In the genomic region with DNA sequence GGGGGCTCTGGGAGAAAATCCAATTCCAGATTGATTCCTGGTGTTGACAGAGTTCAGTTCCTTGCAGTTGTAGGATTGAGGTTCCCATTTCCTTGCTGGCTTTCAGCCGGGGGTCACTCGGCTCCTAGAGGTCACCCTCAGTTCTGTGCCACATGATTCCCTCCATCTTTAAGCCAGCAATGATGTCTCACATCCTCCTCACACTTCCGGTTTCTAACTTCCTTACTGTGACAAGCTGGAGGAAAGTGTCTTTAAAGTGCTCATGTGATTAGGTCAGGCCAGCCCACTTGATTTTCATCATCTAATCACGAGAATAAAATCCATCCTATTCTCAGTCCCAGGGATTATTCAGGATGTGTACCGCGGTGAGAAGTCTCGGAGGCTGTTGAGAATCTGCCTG, we compare ENCODE assay signal across 19 cellular contexts. TPM values are rescaled to one million over a fixed set of nuclear protein-coding genes. Genes with fewer than 3 reads are reported as not detected.
DNase-seq lines count a peak whose midpoint lies in the region; ATAC-seq, FAIRE-seq and TF ChIP-seq lines count a peak whose summit lies in the region.
"Had no signal": no experiment of that assay in that cellular context is flagged by ENCODE, and none has a peak within 500 bp of the region (broad histone marks: within the 10 kb centered on the region; RNA-seq: fewer than 3 reads in every experiment).

No MANE protein-coding gene starts in this region.

- H3K4me3 ChIP-seq in WERI-Rb-1 (ENCODE audit: low read depth, low read length): no peak overlapping the region

- H3K36me3 Mint-ChIP-seq in activated CD4-positive, alpha-beta T cell treated with anti-CD3 and anti-CD28 coated beads, Interleukin-2, amount 10 ng/mL, durations not matched to agents 24 days and 14 days (ENCODE audit: low read depth): no peaks in the 10 kb centered on the region
- H3K36me3 Mint-ChIP-seq: CD4-positive, alpha-beta memory T cell; stimulated activated memory B cell treated with anti-CD40 and anti-IgM and Interleukin-4, amounts not matched to agents 10 μg/mL and 1 μg/mL and 100 μg/mL, for 72 hours had no signal

- intact Hi-C loops in activated CD4-positive, alpha-beta T cell treated with anti-CD3 and anti-CD28 coated beads, Interleukin-2, amount 10 ng/mL, durations not matched to agents 24 days and 14 days (cut with micrococcal nuclease): no loop called here

- peaks cover 3% of the 10 kb centered on the region for H3K4me1 Mint-ChIP-seq in activated CD4-positive, alpha-beta T cell treated with anti-CD3 and anti-CD28 coated beads, Interleukin-2, amount 10 ng/mL, durations not matched to agents 24 days and 14 days

- peak; percentile 70 for FAIRE-seq in GM18507 (lab: Jason Lieb, UNC)

- H3K27ac ChIP-seq in WERI-Rb-1: peak overlapping the region; percentile 24
- H3K27ac ChIP-seq: KMS-11 had no signal

- no peaks in the 10 kb centered on the region for H3K27me3 ChIP-seq in WERI-Rb-1 (ENCODE audit: insufficient read depth, low read depth, severe bottlenecking)

- H3K9me3 Mint-ChIP-seq in activated CD4-positive, alpha-beta T cell treated with anti-CD3 and anti-CD28 coated beads, Interleukin-2, amount 10 ng/mL, durations not matched to agents 24 days and 14 days: no peaks in the 10 kb centered on the region
- H3K9me3 Mint-ChIP-seq: stimulated activated memory B cell treated with anti-CD40 and anti-IgM and Interleukin-4, amounts not matched to agents 10 μg/mL and 1 μg/mL and 100 μg/mL, for 72 hours had no signal

- no peak for DNase-seq in GM18507 (ENCODE audit: extremely low spot score, insufficient read length, low read depth)
- DNase-seq in WERI-Rb-1: peak; percentile 29
- no peak for DNase-seq in islet precursor cell
- no peak for DNase-seq in DMS 273 treated with DMSO at 0.1 percent for 48 hours (lab: John Stamatoyannopoulos, UW)
- no peak for DNase-seq in activated CD4-positive, alpha-beta T cell treated with anti-CD3 and anti-CD28 coated beads, Interleukin-2, amount 10 ng/mL, durations not matched to agents 24 days and 14 days
- DNase-seq: activated CD4-positive, alpha-beta T cell treated with anti-CD3 and anti-CD28 coated beads for 1 hour; activated gamma-delta T cell treated with Interleukin-2 at 50 U/mL for 16 hours; CD4-positive, alpha-beta memory T cell; central memory CD4-positive, alpha-beta T cell; erythroblast; mesenchymal stem cell; posterior cingulate gyrus; SHP77 treated with DMSO at 0.1 percent for 48 hours; stimulated activated CD4-positive, alpha-beta T cell treated with anti-CD3 and anti-CD28 coated beads, Interleukin-1b, Interleukin-23, amount 100 ng/mL, for 48 hours had no signal

- ATAC-seq in GM21447 (IDR thresholded peaks at IDR 0.05; ENCODE audit: unreplicated experiment) (peak; percentile 49), HG03520 (IDR thresholded peaks at IDR 0.05; ENCODE audit: unreplicated experiment) (peak; percentile 44), HG03045 (IDR thresholded peaks at IDR 0.05; ENCODE audit: unreplicated experiment) (no peak)
- ATAC-seq: stimulated activated memory B cell treated with anti-CD40 and anti-IgM and Interleukin-4, amounts not matched to agents 10 μg/mL and 1 μg/mL and 100 μg/mL, for 72 hours had no signal

- no peak for TF ChIP-seq CTCF in WERI-Rb-1 (IDR thresholded peaks at IDR 0.05; ENCODE audit: low read depth, low read length)

- H3K27me3 Mint-ChIP-seq in activated CD4-positive, alpha-beta T cell treated with anti-CD3 and anti-CD28 coated beads, Interleukin-2, amount 10 ng/mL, durations not matched to agents 24 days and 14 days: no peaks in the 10 kb centered on the region
- H3K27me3 Mint-ChIP-seq: stimulated activated memory B cell treated with anti-CD40 and anti-IgM and Interleukin-4, amounts not matched to agents 10 μg/mL and 1 μg/mL and 100 μg/mL, for 72 hours had no signal

- H3K36me3 ChIP-seq in WERI-Rb-1: no peaks in the 10 kb centered on the region

- H3K4me3 Mint-ChIP-seq in activated CD4-positive, alpha-beta T cell treated with anti-CD3 and anti-CD28 coated beads, Interleukin-2, amount 10 ng/mL, durations not matched to agents 24 days and 14 days: no peak overlapping the region
- H3K4me3 Mint-ChIP-seq: CD4-positive, alpha-beta memory T cell; stimulated activated memory B cell treated with anti-CD40 and anti-IgM and Interleukin-4, amounts not matched to agents 10 μg/mL and 1 μg/mL and 100 μg/mL, for 72 hours had no signal

- H3K9me3 ChIP-seq in WERI-Rb-1 (ENCODE audit: severe bottlenecking): no peaks in the 10 kb centered on the region

- no peak overlapping the region for H3K27ac Mint-ChIP-seq in activated CD4-positive, alpha-beta T cell treated with anti-CD3 and anti-CD28 coated beads, Interleukin-2, amount 10 ng/mL, durations not matched to agents 24 days and 14 days
- H3K27ac Mint-ChIP-seq: stimulated activated memory B cell treated with anti-CD40 and anti-IgM and Interleukin-4, amounts not matched to agents 10 μg/mL and 1 μg/mL and 100 μg/mL, for 72 hours had no signal

RNA-seq across cellular contexts. Expression of a gene that starts 19.5 kb away (rescaled TPM):
- not detected in 2 replicates for total RNA-seq in activated CD4-positive, alpha-beta T cell treated with anti-CD3 and anti-CD28 coated beads, Interleukin-2, amount 10 ng/mL, durations not matched to agents 24 days and 14 days
- total RNA-seq: CD4-positive, alpha-beta memory T cell had no signal
